ENCODE assay signal across 26 cellular contexts in the genomic region with DNA sequence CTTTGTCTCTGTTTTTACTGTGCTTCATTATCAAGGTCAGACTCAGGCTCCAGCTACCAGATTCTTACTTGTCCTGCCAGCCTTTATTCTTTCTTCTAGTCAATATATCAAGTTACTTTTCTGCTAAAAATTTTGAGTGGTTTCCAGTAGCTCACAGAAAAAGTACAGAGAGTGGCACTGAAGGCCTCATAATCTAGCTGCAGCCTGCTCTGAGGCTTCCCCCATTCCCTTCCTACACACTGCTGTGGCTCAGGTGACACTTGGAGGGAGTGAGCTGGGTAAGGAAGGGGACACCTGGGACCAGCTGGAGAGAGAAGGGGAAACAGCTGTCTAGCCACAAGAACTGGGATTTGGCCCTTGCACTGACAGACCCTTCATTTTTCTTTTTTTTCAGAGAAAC. TPM values are rescaled to one million over a fixed set of nuclear protein-coding genes. Genes with fewer than 3 reads are reported as not detected.
"Had no signal": no experiment of that assay in that cellular context is flagged by ENCODE, and none has a peak within 500 bp of the region (broad histone marks: within the 10 kb centered on the region; RNA-seq: fewer than 3 reads in every experiment).

No MANE protein-coding gene starts in this region.

- H3K4me1 ChIP-seq: breast epithelium, colonic mucosa, Peyer's patch had no signal

- H3K27ac Mint-ChIP-seq: activated B cell treated with CpG ODN at 0.5 μM for 24 hours; activated CD4-positive, alpha-beta memory T cell treated with anti-CD3 and anti-CD28 coated beads, Interleukin-2, amount 10 ng/mL, durations not matched to agents 7 days and 5 days; activated naive CD4-positive, alpha-beta T cell treated with anti-CD3 and anti-CD28 coated beads, Interleukin-2, amount 50 U/mL, for 24 hours; T-helper 1 cell treated with Interleukin-12 subunit alpha and Interleukin-12 subunit beta and Interleukin-4 antibody, amounts not matched to agents 30 μg/mL and 1 μg/mL, for 36 hours had no signal

- ATAC-seq: K562 had no signal

- H3K36me3 ChIP-seq: breast epithelium, colonic mucosa, Peyer's patch had no signal

- H3K4me1 Mint-ChIP-seq: activated B cell treated with CpG ODN at 0.5 μM for 24 hours; activated CD4-positive, alpha-beta memory T cell treated with anti-CD3 and anti-CD28 coated beads, Interleukin-2, amount 10 ng/mL, durations not matched to agents 7 days and 5 days; activated naive CD4-positive, alpha-beta T cell treated with anti-CD3 and anti-CD28 coated beads, Interleukin-2, amount 50 U/mL, for 24 hours had no signal

- DNase-seq: activated B cell treated with CpG ODN at 0.5 μM for 24 hours; activated CD4-positive, alpha-beta memory T cell treated with anti-CD3 and anti-CD28 coated beads, Interleukin-2, amount 10 ng/mL, durations not matched to agents 7 days and 5 days; activated CD4-positive, alpha-beta T cell treated with anti-CD3 and anti-CD28 coated beads for 1 hour; activated CD4-positive, alpha-beta T cell treated with anti-CD3 and anti-CD28 coated beads, Interleukin-2, amount 50 U/mL, for 1 hour; activated T-cell treated with anti-CD3 and anti-CD28 coated beads for 4 hours; activated T-cell treated with anti-CD3 and anti-CD28 coated beads, Interleukin-2, amount 50 U/mL, for 48 hours; aorta; caudate nucleus; colonic mucosa; Kasumi-1; NCI-H1930; NCI-H345; NCI-H510A; NCI-H526 treated with DMSO at 0.1 percent for 48 hours; NK-92 treated with Interleukin-12 subunit alpha and Interleukin-12 subunit beta, amount 100 ng/mL, for 24 hours; OCI-M1; Peyer's patch; SHP77 had no signal

- H3K36me3 Mint-ChIP-seq: activated naive CD4-positive, alpha-beta T cell treated with anti-CD3 and anti-CD28 coated beads, Interleukin-2, amount 50 U/mL, for 24 hours had no signal

- H3K27ac ChIP-seq: colonic mucosa, Peyer's patch, RWPE1 had no signal

- H3K4me3 ChIP-seq: breast epithelium, colonic mucosa, K562, Peyer's patch had no signal

- H3K4me3 Mint-ChIP-seq: activated B cell treated with CpG ODN at 0.5 μM for 24 hours; activated CD4-positive, alpha-beta memory T cell treated with anti-CD3 and anti-CD28 coated beads, Interleukin-2, amount 10 ng/mL, durations not matched to agents 7 days and 5 days; activated naive CD4-positive, alpha-beta T cell treated with anti-CD3 and anti-CD28 coated beads, Interleukin-2, amount 50 U/mL, for 24 hours; T-helper 1 cell treated with Interleukin-12 subunit alpha and Interleukin-12 subunit beta and Interleukin-4 antibody, amounts not matched to agents 30 μg/mL and 1 μg/mL, for 36 hours had no signal

- H3K27me3 ChIP-seq: colonic mucosa, Peyer's patch had no signal

- H3K9me3 ChIP-seq: colonic mucosa had no signal

RNA-seq across cellular contexts. Expression of a gene that starts 25.4 kb away (rescaled TPM):
- total RNA-seq: activated B cell treated with CpG ODN at 0.5 μM for 24 hours; activated CD4-positive, alpha-beta memory T cell treated with anti-CD3 and anti-CD28 coated beads, Interleukin-2, amount 10 ng/mL, durations not matched to agents 7 days and 5 days; activated CD8-positive, alpha-beta memory T cell treated with anti-CD3 and anti-CD28 coated beads for 36 hours; aorta; SK-MEL-5 had no signal
- polyA plus RNA-seq: aorta had no signal

RNA-seq across cellular contexts. Expression of a gene that starts 25.8 kb away (rescaled TPM):
- total RNA-seq: activated B cell treated with CpG ODN at 0.5 μM for 24 hours; activated CD4-positive, alpha-beta memory T cell treated with anti-CD3 and anti-CD28 coated beads, Interleukin-2, amount 10 ng/mL, durations not matched to agents 7 days and 5 days; aorta; cerebellum had no signal
